In genomic region chr2:11876889-11877288, GRCh38 we compare ENCODE assay signal across 19 cellular contexts.
"Had no signal": no experiment of that assay in that cellular context is flagged by ENCODE, and none has a peak within 500 bp of the region (broad histone marks: within the 10 kb centered on the region; RNA-seq: fewer than 3 reads in every experiment).

No MANE protein-coding gene starts in this region.

- H3K9ac ChIP-seq: SK-N-SH had no signal

- H3K4me2 ChIP-seq: SK-N-SH had no signal

- H3K27ac ChIP-seq: RWPE1 had no signal

- H3K9me3 ChIP-seq: SK-N-SH had no signal

- DNase-seq: Karpas-422, KG1, MM.1S, NCI-H1092 treated with DMSO at 0.1 percent for 48 hours, NCI-H1436, NCI-H187, NCI-H2029, NCI-H2081 treated with DMSO at 0.1 percent for 48 hours, NCI-H2171, NCI-H226, NCI-H446, NCI-H510A, NCI-H524 treated with DMSO at 0.1 percent for 48 hours, NCI-H69, NCI-H774, PC-3, SHP77, SK-N-SH had no signal
